ENCODE assay signal across 31 cellular contexts in genomic region chr9:105978336-105978735, GRCh38.
DNase-seq lines count a peak whose midpoint lies in the region; ATAC-seq and TF ChIP-seq lines count a peak whose summit lies in the region.
"Had no signal": no experiment of that assay in that cellular context is flagged by ENCODE, and none has a peak within 500 bp of the region (broad histone marks: within the 10 kb centered on the region; RNA-seq: fewer than 3 reads in every experiment).

No MANE protein-coding gene starts in this region.

- H3F3A ChIP-seq in PC-9 (ENCODE audit: insufficient read depth, low read depth): no peaks in the 10 kb centered on the region

- peak overlapping the region; percentile 56 to 72 for H3K27ac ChIP-seq in breast epithelium
- no peak overlapping the region for H3K27ac ChIP-seq in PC-9
- H3K27ac ChIP-seq: 22Rv1, ascending aorta, parathyroid adenoma, SK-N-MC had no signal

- H3K9me3 Mint-ChIP-seq in MCF 10A (ENCODE audit: unreplicated experiment) (peaks cover 9% of the 10 kb centered on the region), neural crest cell (no peaks in the 10 kb centered on the region)
- H3K9me3 Mint-ChIP-seq: central memory CD8-positive, alpha-beta T cell; natural killer cell treated with Interleukin-12 subunit alpha and Interleukin-12 subunit beta and Interleukin-15 and Interleukin-18, amount 100 ng/mL, for 72 hours had no signal

- H3K27me3 Mint-ChIP-seq in MCF 10A (ENCODE audit: insufficient read depth, unreplicated experiment) (no peaks in the 10 kb centered on the region), neural crest cell (ENCODE audit: low read depth) (no peaks in the 10 kb centered on the region)
- H3K27me3 Mint-ChIP-seq: activated naive CD8-positive, alpha-beta T cell; central memory CD8-positive, alpha-beta T cell; T-helper 17 cell had no signal

- H3K27me3 ChIP-seq in breast epithelium (no peaks in the 10 kb centered on the region), PC-9 (ENCODE audit: insufficient read depth, low read depth) (no peaks in the 10 kb centered on the region)
- H3K27me3 ChIP-seq: ascending aorta had no signal

- intact Hi-C loops in breast epithelium (cut with DNase I; ENCODE audit: low total_unique reads): no loop called here
- intact Hi-C loops in MCF 10A (cut with micrococcal nuclease): no loop called here
- intact Hi-C loops in PC-9 (cut with micrococcal nuclease; ENCODE audit: unreplicated experiment): no loop called here

- H3K79me2 ChIP-seq in PC-9 (ENCODE audit: low read depth): no peaks in the 10 kb centered on the region
- H3K79me2 ChIP-seq: parathyroid adenoma had no signal

- no TSS peak for BruUV-seq in MCF 10A (replicated peaks; lab: Mats Ljungman, UMichigan)
- no TSS peak for BruUV-seq in PC-9 (replicated peaks; lab: Mats Ljungman, UMichigan)

- CTCF ChIA-PET in MCF 10A (lab: Yijun Ruan, JAX): interaction anchor here (0.6 kb wide), 1 partner anchor 11 kb away, joined by 3 read pairs; no protein-coding TSS in a partner anchor
- CTCF ChIA-PET in PC-9 (lab: Charles Lee): no interaction called here

- H3K4me1 Mint-ChIP-seq in MCF 10A (ENCODE audit: insufficient read depth, unreplicated experiment) (no peaks in the 10 kb centered on the region), neural crest cell (peaks cover 84% of the 10 kb centered on the region)
- H3K4me1 Mint-ChIP-seq: CD14-positive monocyte; central memory CD8-positive, alpha-beta T cell; stimulated activated effector memory CD8-positive, alpha-beta T cell treated with anti-CD3 and anti-CD28 coated beads, Interleukin-12 subunit alpha, Interleukin-12 subunit beta, amount 100 ng/mL, for 72 hours; T-helper 17 cell had no signal

- H3K4me1 ChIP-seq in breast epithelium (no peaks in the 10 kb centered on the region), PC-9 (replicated peaks; ENCODE audit: insufficient read depth) (no peaks in the 10 kb centered on the region)
- H3K4me1 ChIP-seq: ascending aorta, parathyroid adenoma had no signal

- H3K36me3 Mint-ChIP-seq in MCF 10A (ENCODE audit: insufficient read depth, unreplicated experiment) (no peaks in the 10 kb centered on the region), neural crest cell (ENCODE audit: low read depth) (peaks cover under 1% of the 10 kb centered on the region)
- H3K36me3 Mint-ChIP-seq: activated naive CD8-positive, alpha-beta T cell; CD14-positive monocyte; natural killer cell treated with Interleukin-12 subunit alpha and Interleukin-12 subunit beta and Interleukin-15 and Interleukin-18, amount 100 ng/mL, for 72 hours; stimulated activated effector memory CD8-positive, alpha-beta T cell treated with anti-CD3 and anti-CD28 coated beads, Interleukin-12 subunit alpha, Interleukin-12 subunit beta, amount 100 ng/mL, for 72 hours had no signal

- H2AFZ ChIP-seq in PC-9: no peak overlapping the region
- H2AFZ ChIP-seq: parathyroid adenoma had no signal

- no peak for DNase-seq in breast epithelium (ENCODE audit: low spot score in 2 of 2)
- DNase-seq in MCF 10A (ENCODE audit: unreplicated experiment): no peak
- DNase-seq in globus pallidus (ENCODE audit: low spot score): peak; percentile 80
- DNase-seq in neural crest cell (ENCODE audit: low read depth, low spot score): peak; percentile 34
- DNase-seq in HPDE6-E6E7 (ENCODE audit: extremely low spot score): no peak
- no peak for DNase-seq in PC-9
- DNase-seq in NCI-H446 (lab: John Stamatoyannopoulos, UW): no peak
- DNase-seq: activated CD4-positive, CD25-positive, alpha-beta regulatory T cell treated with anti-CD3 and anti-CD28 coated beads, Interleukin-2, amount 50 U/mL, for 72 hours; activated effector memory CD4-positive, alpha-beta T cell treated with Interleukin-2 at 50 U/mL for 16 hours; activated T-cell treated with anti-CD3 and anti-CD28 coated beads for 4 hours; Calu3; DND-41; KG1; mucosa of descending colon; NCI-H146; NCI-H526 treated with DMSO at 0.1 percent for 48 hours; right cardiac atrium; stimulated activated CD4-positive, alpha-beta T cell treated with anti-CD3 and anti-CD28 coated beads, Interleukin-12 subunit alpha, Interleukin-12 subunit beta, amount 100 ng/mL, for 4 hours; stimulated activated CD4-positive, alpha-beta T cell treated with anti-CD3 and anti-CD28 coated beads, Interleukin-4, amount 100 ng/mL, for 24 hours; T-helper 17 cell had no signal

- H3K4me3 Mint-ChIP-seq in MCF 10A (ENCODE audit: unreplicated experiment): no peak overlapping the region
- peak overlapping the region; percentile 69 for H3K4me3 Mint-ChIP-seq in neural crest cell
- H3K4me3 Mint-ChIP-seq: activated naive CD8-positive, alpha-beta T cell; CD14-positive monocyte; central memory CD8-positive, alpha-beta T cell; natural killer cell treated with Interleukin-12 subunit alpha and Interleukin-12 subunit beta and Interleukin-15 and Interleukin-18, amount 100 ng/mL, for 72 hours; stimulated activated effector memory CD8-positive, alpha-beta T cell treated with anti-CD3 and anti-CD28 coated beads, Interleukin-12 subunit alpha, Interleukin-12 subunit beta, amount 100 ng/mL, for 72 hours; T-helper 17 cell had no signal

- TF ChIP-seq CTCF in breast epithelium (IDR thresholded peaks at IDR 0.05) (no peak), MCF 10A (IDR thresholded peaks at IDR 0.05; ENCODE audit: unreplicated experiment) (no peak), neural crest cell (conservative IDR thresholded peaks at IDR 0.05) (no peak), PC-9 (conservative IDR thresholded peaks at IDR 0.05) (no peak)

- H3K36me3 ChIP-seq in breast epithelium (no peaks in the 10 kb centered on the region), PC-9 (ENCODE audit: low read depth) (no peaks in the 10 kb centered on the region)
- H3K36me3 ChIP-seq: ascending aorta had no signal

- H3K9me3 ChIP-seq in breast epithelium (no peaks in the 10 kb centered on the region), PC-9 (ENCODE audit: insufficient read depth, low read depth) (no peaks in the 10 kb centered on the region)
- H3K9me3 ChIP-seq: ascending aorta, mucosa of descending colon had no signal

- H4K20me1 ChIP-seq in PC-9 (ENCODE audit: insufficient read depth): no peaks in the 10 kb centered on the region

- H3K9me2 ChIP-seq in PC-9 (ENCODE audit: insufficient read depth): no peaks in the 10 kb centered on the region

- no peak overlapping the region for H3K4me2 ChIP-seq in PC-9

- POLR2A ChIA-PET in MCF 10A (lab: Yijun Ruan, JAX) (no interaction called here), PC-9 (lab: Charles Lee; ENCODE audit: unreplicated experiment) (no interaction called here)

- no peak for ATAC-seq in GM19035 (IDR thresholded peaks at IDR 0.05; ENCODE audit: unreplicated experiment)
- ATAC-seq: HCT116; mucosa of descending colon; natural killer cell treated with Interleukin-12 subunit alpha and Interleukin-12 subunit beta and Interleukin-15 and Interleukin-18, amount 100 ng/mL, for 72 hours; right cardiac atrium; stimulated activated effector memory CD8-positive, alpha-beta T cell treated with anti-CD3 and anti-CD28 coated beads, Interleukin-12 subunit alpha, Interleukin-12 subunit beta, amount 100 ng/mL, for 72 hours; T-helper 17 cell had no signal

- peak overlapping the region in 1 of 3 donors; percentile 19 for H3K4me3 ChIP-seq in breast epithelium
- no peak overlapping the region for H3K4me3 ChIP-seq in PC-9
- H3K4me3 ChIP-seq: ascending aorta, mucosa of descending colon, SK-N-MC had no signal

- no peak overlapping the region for H3K27ac Mint-ChIP-seq in MCF 10A (ENCODE audit: low read depth, unreplicated experiment)
- peak overlapping the region; percentile 98 for H3K27ac Mint-ChIP-seq in neural crest cell (ENCODE audit: unreplicated experiment)
- H3K27ac Mint-ChIP-seq: activated naive CD8-positive, alpha-beta T cell; natural killer cell treated with Interleukin-12 subunit alpha and Interleukin-12 subunit beta and Interleukin-15 and Interleukin-18, amount 100 ng/mL, for 72 hours; stimulated activated effector memory CD8-positive, alpha-beta T cell treated with anti-CD3 and anti-CD28 coated beads, Interleukin-12 subunit alpha, Interleukin-12 subunit beta, amount 100 ng/mL, for 72 hours; T-helper 17 cell had no signal

- no peak for TF ChIP-seq POLR2A in breast epithelium (IDR thresholded peaks at IDR 0.05)

Comparison
In these comparisons a context has a peak if more than half of its experiments do, and no peak if none do; other contexts are left out.
1. DNase-seq: peak in globus pallidus (single experiment) and neural crest cell (single experiment); none in breast epithelium (0 of 2), MCF 10A (single experiment), HPDE6-E6E7 (single experiment), PC-9 (0 of 2) and NCI-H446 (0 of 2).